In genomic region chr15:48653216-48653615, GRCh38 we compare ENCODE assay signal across 23 cellular contexts. TPM values are rescaled to one million over a fixed set of nuclear protein-coding genes. Genes with fewer than 3 reads are reported as not detected.
DNase-seq lines count a peak whose midpoint lies in the region; ATAC-seq and TF ChIP-seq lines count a peak whose summit lies in the region.
"Had no signal": no experiment of that assay in that cellular context is flagged by ENCODE, and none has a peak within 500 bp of the region (broad histone marks: within the 10 kb centered on the region; RNA-seq: fewer than 3 reads in every experiment).

No MANE protein-coding gene starts in this region.

- intact Hi-C loops in IMR-90 (cut with micrococcal nuclease) = no loop called here
- intact Hi-C loops in heart left ventricle (cut with DNase I) = no loop called here
- intact Hi-C loops in left colon (cut with DNase I, micrococcal nuclease) = no loop called here

- H3K36me3 ChIP-seq in IMR-90 (ENCODE audit: control insufficient read depth, insufficient read depth, low read length) (no peaks in the 10 kb centered on the region), heart left ventricle (no peaks in the 10 kb centered on the region), neuronal stem cell (replicated peaks in 1 of 2; ENCODE audit: control insufficient read depth in 2 of 2, insufficient read depth in 2 of 2, low read length in 2 of 2) (no peaks in the 10 kb centered on the region)
- H3K36me3 ChIP-seq: BE2C had no signal

- no peak overlapping the region for H3K4me3 Mint-ChIP-seq in chondrocyte (ENCODE audit: unreplicated experiment)
- H3K4me3 Mint-ChIP-seq: CD4-positive, CD25-positive, alpha-beta regulatory T cell; CD8-positive, alpha-beta memory T cell; HFFc6 had no signal

- no peak overlapping the region for H4K91ac ChIP-seq in IMR-90 (ENCODE audit: insufficient read depth, low read depth, low read length)
- H4K91ac ChIP-seq in neuronal stem cell (ENCODE audit: low read depth, low read length, poor library complexity) = no peak overlapping the region

- CTCF ChIA-PET in IMR-90 (lab: Yijun Ruan, JAX) = no interaction called here

- TF ChIP-seq CTCF in IMR-90 (conservative IDR thresholded peaks at IDR 0.05; ENCODE audit: low read depth, low read length) (no peak), chondrocyte (IDR thresholded peaks at IDR 0.05) (peak; percentile 9), heart left ventricle (IDR thresholded peaks at IDR 0.05) (no peak)

- H2BK120ac ChIP-seq in IMR-90 (ENCODE audit: low read depth, low read length) (no peak overlapping the region), neuronal stem cell (ENCODE audit: low read depth, low read length) (no peak overlapping the region)

- H3K36me3 Mint-ChIP-seq in chondrocyte (ENCODE audit: low read depth) = no peaks in the 10 kb centered on the region
- H3K36me3 Mint-ChIP-seq: CD4-positive, CD25-positive, alpha-beta regulatory T cell; CD8-positive, alpha-beta memory T cell had no signal

- POLR2A ChIA-PET in IMR-90 (lab: Charles Lee; ENCODE audit: unreplicated experiment) = no interaction called here

- in situ Hi-C loops in IMR-90 (cut with MboI; ENCODE audit: low sequenced_read_pairs) = no loop called here

- H4K5ac ChIP-seq in IMR-90 (ENCODE audit: low read depth, low read length) = no peak overlapping the region

- no peak for TF ChIP-seq RAD21 in IMR-90 (IDR thresholded peaks at IDR 0.05; ENCODE audit: low read length)

- no peak overlapping the region for H2BK12ac ChIP-seq in neuronal stem cell (ENCODE audit: low read length)

- no peak overlapping the region for H3K27ac ChIP-seq in IMR-90 (ENCODE audit: insufficient read depth, low read length)
- peak overlapping the region in 3 of 12 donors; percentile 27 to 50 (median 28) for H3K27ac ChIP-seq in heart left ventricle
- H3K27ac ChIP-seq in neuronal stem cell (replicated peaks; ENCODE audit: low read length) = no peak overlapping the region
- H3K27ac ChIP-seq: HL-60 had no signal

- H3K9ac ChIP-seq in IMR-90 (ENCODE audit: low read depth, low read length) (no peak overlapping the region), neuronal stem cell (ENCODE audit: low read depth, low read length, poor library complexity) (no peak overlapping the region)

- no peak overlapping the region for H2AK5ac ChIP-seq in IMR-90 (ENCODE audit: low read depth, low read length)
- no peak overlapping the region for H2AK5ac ChIP-seq in neuronal stem cell (ENCODE audit: low read depth, low read length)

- H4K8ac ChIP-seq in IMR-90 (ENCODE audit: low read depth in 2 of 2, low read length in 2 of 2) = no peak overlapping the region
- H4K8ac ChIP-seq in neuronal stem cell (ENCODE audit: low read depth, low read length) = peak overlapping the region; percentile 93

- no TSS peak for BruUV-seq in IMR-90 (replicated peaks; lab: Mats Ljungman, UMichigan)

- H3K4ac ChIP-seq in IMR-90 (ENCODE audit: low read depth, low read length) (0 out of 2 replicates have a peak overlapping the region, but pooled peaks have one; percentile 7), neuronal stem cell (ENCODE audit: low read length) (no peak overlapping the region)

- H3K4me1 ChIP-seq in IMR-90 (ENCODE audit: control insufficient read depth, insufficient read depth, low read length) = no peaks in the 10 kb centered on the region
- H3K4me1 ChIP-seq in heart left ventricle = peaks cover 0 to 9% (median 0%) of the 10 kb centered on the region in 12 donors
- peaks cover 0 to 3% of the 10 kb centered on the region in 2 donors for H3K4me1 ChIP-seq in neuronal stem cell (ENCODE audit: control insufficient read depth in 2 of 2, insufficient read depth in 1 of 2, low read depth in 1 of 2, low read length in 2 of 2)
- H3K4me1 ChIP-seq: BE2C had no signal

- H3K14ac ChIP-seq in IMR-90 (replicated peaks; ENCODE audit: low read depth, low read length) (no peak overlapping the region), neuronal stem cell (ENCODE audit: low read length) (no peak overlapping the region)

- dilution Hi-C loops in IMR-90 (cut with HindIII; ENCODE audit: low sequenced_read_pairs, unreplicated experiment) = no loop called here

- no peak overlapping the region for H2AFZ ChIP-seq in IMR-90 (replicated peaks; ENCODE audit: low read length, poor library complexity)
- H2AFZ ChIP-seq in neuronal stem cell (ENCODE audit: low read length) = no peak overlapping the region

- ATAC-seq in IMR-90 (ENCODE audit: low read depth) (no peak), heart left ventricle (peak; percentile 27 to 71 (median 35)), left colon (no peak)
- ATAC-seq: GM12878, HCT116 had no signal

- H3K27ac Mint-ChIP-seq in chondrocyte (ENCODE audit: unreplicated experiment) = no peak overlapping the region
- H3K27ac Mint-ChIP-seq: CD4-positive, CD25-positive, alpha-beta regulatory T cell; HFFc6 had no signal

- H3K56ac ChIP-seq in IMR-90 (ENCODE audit: extremely low read depth, insufficient read depth, low read length) = no peak overlapping the region

- no peak overlapping the region for H3K4me2 ChIP-seq in IMR-90 (ENCODE audit: low read depth, low read length)
- no peak overlapping the region for H3K4me2 ChIP-seq in neuronal stem cell (ENCODE audit: insufficient read depth, low read length, poor library complexity, severe bottlenecking)

- no peak overlapping the region for H3K18ac ChIP-seq in IMR-90 (ENCODE audit: low read depth, low read length)
- no peak overlapping the region for H3K18ac ChIP-seq in neuronal stem cell (ENCODE audit: low read length)

- H3K79me1 ChIP-seq in IMR-90 (ENCODE audit: low read depth in 1 of 2, low read length in 2 of 2) (no peaks in the 10 kb centered on the region), neuronal stem cell (ENCODE audit: low read depth, low read length) (no peaks in the 10 kb centered on the region)

- H2BK15ac ChIP-seq in IMR-90 (ENCODE audit: low read depth, low read length) = no peak overlapping the region
- no peak overlapping the region for H2BK15ac ChIP-seq in neuronal stem cell (ENCODE audit: low read length)

- H2BK20ac ChIP-seq in IMR-90 (ENCODE audit: low read depth, low read length) = no peak overlapping the region

- H3K27me3 Mint-ChIP-seq in chondrocyte (ENCODE audit: low read depth) = no peaks in the 10 kb centered on the region

- WGBS in IMR-90 (ENCODE audit: extremely low coverage in 2 of 2, insufficient read length in 1 of 2), 2 experiments = no CpG with 5 or more reads among the region's 4 CpGs
- WGBS in heart left ventricle, 4 donors = 77 to 93% (median 86%) methylated on average over 4 of the region's 4 CpGs
- WGBS in neuronal stem cell (ENCODE audit: extremely low coverage in 2 of 2, insufficient read length in 2 of 2, insufficient replicate concordance in 1 of 2), 2 donors = no CpG with 5 or more reads among the region's 4 CpGs

- peaks cover 21% of the 10 kb centered on the region for H3K4me1 Mint-ChIP-seq in chondrocyte (ENCODE audit: low read depth)
- H3K4me1 Mint-ChIP-seq: CD4-positive, CD25-positive, alpha-beta regulatory T cell; CD8-positive, alpha-beta memory T cell had no signal

- no peak for DNase-seq in IMR-90
- DNase-seq in chondrocyte (ENCODE audit: low spot score) = no peak
- DNase-seq in heart left ventricle = no peak
- no peak for DNase-seq in neuronal stem cell (ENCODE audit: low spot score)
- DNase-seq in left colon = no peak
- DNase-seq in NCI-H446 treated with DMSO at 0.1 percent for 48 hours (lab: John Stamatoyannopoulos, UW) = no peak
- no peak for DNase-seq in OCI-M1 (lab: John Stamatoyannopoulos, UW)
- DNase-seq: ACHN; BE2C; C1 segment of cervical spinal cord; CD4-positive, CD25-positive, alpha-beta regulatory T cell; CD8-positive, alpha-beta memory T cell; COR-L47; DMS 273 treated with DMSO at 0.1 percent for 48 hours; DMS53; DND-41; EL; GOT3; H7; HFFc6 had no signal

- no peaks in the 10 kb centered on the region for H4K20me1 ChIP-seq in IMR-90 (ENCODE audit: insufficient read depth, low read length)

- H3K9me1 ChIP-seq in IMR-90 (ENCODE audit: insufficient read depth, low read length) = no peaks in the 10 kb centered on the region

- no peak overlapping the region for H3K4me3 ChIP-seq in IMR-90 (ENCODE audit: insufficient read depth, low read depth, low read length)
- no peak overlapping the region for H3K4me3 ChIP-seq in heart left ventricle
- no peak overlapping the region for H3K4me3 ChIP-seq in neuronal stem cell (ENCODE audit: low read length in 2 of 2)
- H3K4me3 ChIP-seq: GM12878 had no signal

- H2BK5ac ChIP-seq in IMR-90 (ENCODE audit: low read depth, low read length, poor library complexity, severe bottlenecking) (no peak overlapping the region), neuronal stem cell (ENCODE audit: low read length) (no peak overlapping the region)

- H2AK9ac ChIP-seq in IMR-90 (replicated peaks; ENCODE audit: low read depth, low read length, poor library complexity) = no peak overlapping the region

- H3K9me3 Mint-ChIP-seq in chondrocyte (ENCODE audit: low read depth) = no peaks in the 10 kb centered on the region
- H3K9me3 Mint-ChIP-seq: CD4-positive, CD25-positive, alpha-beta regulatory T cell; CD8-positive, alpha-beta memory T cell; HFFc6 had no signal

- H3K9me3 ChIP-seq in IMR-90 (ENCODE audit: control insufficient read depth, insufficient read depth, low read length) (no peaks in the 10 kb centered on the region), heart left ventricle (no peaks in the 10 kb centered on the region), neuronal stem cell (replicated peaks in 1 of 2; ENCODE audit: control insufficient read depth in 2 of 2, insufficient read depth in 1 of 2, low read depth in 1 of 2, low read length in 2 of 2) (no peaks in the 10 kb centered on the region)
- H3K9me3 ChIP-seq: BE2C had no signal

- H3K27me3 ChIP-seq in IMR-90 (ENCODE audit: control insufficient read depth, insufficient read depth, low read length) (no peaks in the 10 kb centered on the region), heart left ventricle (no peaks in the 10 kb centered on the region), neuronal stem cell (ENCODE audit: control insufficient read depth in 3 of 3, insufficient read depth in 3 of 3, low read depth in 1 of 3, low read length in 3 of 3) (no peaks in the 10 kb centered on the region)
- H3K27me3 ChIP-seq: BE2C had no signal

- H3K23ac ChIP-seq in IMR-90 (ENCODE audit: low read depth, low read length) (no peak overlapping the region), neuronal stem cell (ENCODE audit: low read depth, low read length, poor library complexity) (no peak overlapping the region)

- no peak for TF ChIP-seq POLR2A in IMR-90 (IDR thresholded peaks at IDR 0.05; ENCODE audit: low read depth, low read length)
- no peak for TF ChIP-seq POLR2A in heart left ventricle (IDR thresholded peaks at IDR 0.05)

TF ChIP-seq in IMR-90, 13 proteins besides CTCF, POLR2A, EP300 and RAD21 (continues in another document):
- no peak for TF ChIP-seq RCOR1 (IDR thresholded peaks at IDR 0.05; ENCODE audit: insufficient replicate concordance, low read length)

RNA-seq across cellular contexts. Expression of gene FBN1, which starts 7.7 kb away (rescaled TPM):
- total RNA-seq in IMR-90 (2012; rRNA removed) (283 and 326 TPM in 2 replicates), chondrocyte (1,183 to 1,794 TPM (median 1,190 TPM) in 3 replicates), heart left ventricle (100 to 1,000 TPM in 1 of 9 donors, 10 to 100 TPM in 8; 22.5 to 115 (median 38.9) TPM), left colon (10 to 100 TPM; 10.7 to 16.8 TPM)
- polyA plus RNA-seq in IMR-90 (2012; rRNA removed) (130 and 134 TPM in 2 replicates), heart left ventricle (10 to 100 TPM in 1 of 2 donors, 1 to 10 TPM in 1; 5.7 to 28.7 TPM)
- 90.0 and 130 TPM in 2 replicates for polyA plus RNA-seq in IMR-90 (2012; cell fraction: cytosol; rRNA removed)
- 150 and 261 TPM in 2 replicates for polyA plus RNA-seq in IMR-90 (2012; cell fraction: nucleus; rRNA removed; ENCODE audit: low replicate concordance)
- polyA plus RNA-seq in neuronal stem cell (2013, experiment 1 of 2) = 10.4 TPM
- 10.1 TPM for polyA plus RNA-seq in neuronal stem cell (2013, experiment 2 of 2)
- polyA plus RNA-seq: CD4-positive, CD25-positive, alpha-beta regulatory T cell had no signal

Comparison
In these comparisons a context has a peak if more than half of its experiments do, and no peak if none do; other contexts are left out.
1. ATAC-seq: peak in heart left ventricle (4 of 4); none in IMR-90 (single experiment) and left colon (single experiment).